In the genomic region with DNA sequence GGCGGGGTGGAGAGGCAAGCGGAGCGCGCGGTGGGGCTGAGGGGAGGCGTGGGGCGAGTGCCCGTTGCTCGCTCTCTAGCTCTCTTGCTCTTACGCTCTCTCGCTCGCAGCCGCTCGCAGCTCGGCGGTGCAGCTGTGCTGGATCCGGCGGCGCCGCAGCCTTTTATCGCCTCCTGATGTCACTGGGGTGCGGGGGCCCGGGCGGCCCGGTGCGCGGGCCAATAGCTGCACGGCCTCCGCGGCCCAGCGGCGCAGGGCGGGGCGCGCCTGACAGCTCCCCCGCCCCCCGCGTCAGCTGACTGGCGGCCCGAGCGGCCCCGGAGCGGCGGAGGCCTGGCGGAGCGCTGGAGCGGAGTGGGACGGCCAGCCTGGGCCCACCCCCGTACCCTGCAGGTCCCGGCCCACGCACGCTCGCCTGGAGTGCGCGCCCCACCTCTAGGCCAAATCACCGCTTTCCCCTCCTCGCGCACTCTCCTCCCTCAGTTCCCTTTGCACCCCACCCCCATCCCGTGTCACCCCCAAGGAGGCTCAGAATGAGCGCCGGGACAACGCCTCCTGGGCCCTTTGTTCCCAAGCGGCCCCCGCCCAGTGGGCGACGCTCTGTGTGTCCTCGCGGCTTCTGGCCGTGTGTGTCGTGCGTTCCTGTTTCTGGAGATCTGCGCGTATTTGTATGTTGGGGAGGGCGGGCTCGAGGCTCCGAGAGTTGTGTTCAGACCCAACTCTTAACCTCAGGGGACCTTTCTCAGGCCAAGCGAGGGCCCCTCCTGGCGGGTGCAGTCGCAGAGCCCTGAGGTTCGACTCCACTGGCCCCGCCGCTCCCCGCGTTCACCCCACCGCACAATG, we compare ENCODE assay signal across 8 cellular contexts. TPM values are rescaled to one million over a fixed set of nuclear protein-coding genes. Genes with fewer than 3 reads are reported as not detected.
A peak's percentile ranks its signal among the peaks of the same experiment; 100 is the strongest.
DNase-seq lines count a peak whose midpoint lies in the region; ATAC-seq and TF ChIP-seq lines count a peak whose summit lies in the region.

A gene (minus strand): TSS at position 137 of the 843 bp plus-strand sequence. CDS start 386 bp downstream, outside the sequence.

- peak; percentile 11 for ATAC-seq in HG03045 (IDR thresholded peaks at IDR 0.05; ENCODE audit: unreplicated experiment)
- peak; percentile 89 for ATAC-seq in omental fat pad (ENCODE audit: low FRiP score)

- peak; percentile 99 for TF ChIP-seq POLR2A in adrenal gland (IDR thresholded peaks at IDR 0.05)

- DNase-seq in activated CD4-positive, alpha-beta T cell treated with anti-CD3 and anti-CD28 coated beads for 48 hours, result peak; percentile 66
- DNase-seq in activated CD4-positive, alpha-beta T cell treated with anti-CD3 and anti-CD28 coated beads for 1 hour, result no peak
- peak; percentile 43 to 88 for DNase-seq in NCI-H526 (lab: John Stamatoyannopoulos, UW)
- DNase-seq in adrenal gland, result peak; percentile 94 to 98 (median 95)
- peak; percentile 95 to 98 for DNase-seq in cardiac muscle cell (ENCODE audit: low read depth in 1 of 2, low spot score in 1 of 2)
- peak; percentile 86 for DNase-seq in omental fat pad (ENCODE audit: low spot score)
- DNase-seq in ureter (ENCODE audit: low spot score), result peak; percentile 95

- WGBS in adrenal gland, 4 donors, result 0 to 1% (median 0%) methylated on average over 1 to 85 of the region's 85 CpGs

- H3K27me3 ChIP-seq in adrenal gland, result peaks cover 27% of the 10 kb centered on the region
- peaks cover 87% of the 10 kb centered on the region for H3K27me3 ChIP-seq in cardiac muscle cell

- H3K36me3 ChIP-seq in adrenal gland (replicated peaks in 1 of 2), result no peaks in the 10 kb centered on the region
- no peaks in the 10 kb centered on the region for H3K36me3 ChIP-seq in cardiac muscle cell

- H3K27ac ChIP-seq in adrenal gland, result peak within 1 kb of the TSS; percentile 93 to 99 (median 98)
- peak within 1 kb of the TSS; percentile 70 for H3K27ac ChIP-seq in cardiac muscle cell

- H3K4me1 ChIP-seq in adrenal gland (replicated peaks in 1 of 2), result peaks cover 7 to 14% of the 10 kb centered on the region in 2 donors
- peaks cover 6% of the 10 kb centered on the region for H3K4me1 ChIP-seq in cardiac muscle cell (ENCODE audit: low read depth)

- H3K9me3 ChIP-seq in adrenal gland (replicated peaks in 1 of 3), result no peaks in the 10 kb centered on the region
- no peaks in the 10 kb centered on the region for H3K9me3 ChIP-seq in cardiac muscle cell (ENCODE audit: low read depth)

- H3K4me3 ChIP-seq in adrenal gland (peak within 1 kb of the TSS; percentile 29 to 65 (median 42)), cardiac muscle cell (peak within 1 kb of the TSS; percentile 50)

- TF ChIP-seq CTCF in adrenal gland (IDR thresholded peaks at IDR 0.05) (peak in 1 of 6 experiments; percentile 6), cardiac muscle cell (IDR thresholded peaks at IDR 0.05; ENCODE audit: low read depth, low read length) (no peak), omental fat pad (IDR thresholded peaks at IDR 0.05) (no peak)

- intact Hi-C loops in adrenal gland (cut with DNase I), result loop anchor here (10.0 kb wide), 2 partner anchors 125 to 425 kb away; no protein-coding TSS in a partner anchor

RNA-seq across cellular contexts. Expression of the gene that starts here (rescaled TPM):
- total RNA-seq in adrenal gland, result 10 to 100 TPM; 33.9 to 79.0 (median 47.5) TPM
- polyA plus RNA-seq in adrenal gland, result 10 to 100 TPM in 2 of 3 donors, 1 to 10 TPM in 1; 7.5 to 16.3 (median 12.4) TPM
- total RNA-seq in cardiac muscle cell, result 2.0 and 3.2 TPM in 2 replicates
- 0.84 and 2.3 TPM in 2 replicates for polyA plus RNA-seq in cardiac muscle cell
- 100 to 1,000 TPM in 1 of 4 donors, 10 to 100 TPM in 3; 44.3 to 173 (median 82.4) TPM for total RNA-seq in omental fat pad
- 17.3 TPM for total RNA-seq in ureter
